Comparison of ENCODE assay signal across 8 cellular contexts in genomic region chr1:110672001-110672752, GRCh38. TPM values are rescaled to one million over a fixed set of nuclear protein-coding genes. Genes with fewer than 3 reads are reported as not detected.
DNase-seq lines count a peak whose midpoint lies in the region; ATAC-seq, FAIRE-seq and TF ChIP-seq lines count a peak whose summit lies in the region.

No MANE protein-coding gene starts in this region.

- peaks cover 0 to 3% (median 0%) of the 10 kb centered on the region in 11 donors for H3K9me3 Mint-ChIP-seq in naive thymus-derived CD4-positive, alpha-beta T cell

- peak overlapping the region; percentile 67 to 91 (median 88) for H3K27ac ChIP-seq in Peyer's patch
- peak overlapping the region; percentile 88 for H3K27ac ChIP-seq in naive thymus-derived CD4-positive, alpha-beta T cell (ENCODE audit: low read depth, low read length)
- H3K27ac ChIP-seq in transverse colon, result peak overlapping the region; percentile 52 to 79 (median 61)

- H3K4me3 Mint-ChIP-seq in naive thymus-derived CD4-positive, alpha-beta T cell, result peak overlapping the region in 9 of 10 donors; percentile 91 to 100 (median 99)

- CTCF ChIA-PET in naive thymus-derived CD4-positive, alpha-beta T cell (lab: Charles Lee), result interaction anchor here (0.9 to 3.7 kb wide), 6 partner anchors 24 to 93 kb away, joined by 3 to 25 read pairs (median 9); no protein-coding TSS in a partner anchor

- peaks cover 0 to 15% (median 0%) of the 10 kb centered on the region in 4 donors for H3K4me1 ChIP-seq in Peyer's patch
- H3K4me1 ChIP-seq in naive thymus-derived CD4-positive, alpha-beta T cell (ENCODE audit: control insufficient read depth in 2 of 2, insufficient read depth in 2 of 2, low read length in 2 of 2), result peaks cover 16 to 20% of the 10 kb centered on the region in 2 donors
- H3K4me1 ChIP-seq in transverse colon, result peaks cover 0 to 13% (median 10%) of the 10 kb centered on the region in 4 donors

- peak; percentile 62 for ATAC-seq in naive thymus-derived CD4-positive, alpha-beta T cell

- peak overlapping the region; percentile 93 to 100 (median 100) for H3K27ac Mint-ChIP-seq in naive thymus-derived CD4-positive, alpha-beta T cell

- H3K27me3 ChIP-seq in Peyer's patch (peaks cover 0 to 20% of the 10 kb centered on the region in 2 donors), transverse colon (peaks cover 79% of the 10 kb centered on the region)
- no peaks in the 10 kb centered on the region for H3K27me3 ChIP-seq in naive thymus-derived CD4-positive, alpha-beta T cell (ENCODE audit: control insufficient read depth in 2 of 2, insufficient read depth in 2 of 2, low read length in 2 of 2)

- no peak for TF ChIP-seq EP300 in transverse colon (IDR thresholded peaks at IDR 0.05; ENCODE audit: low read depth)

- intact Hi-C loops in naive thymus-derived CD4-positive, alpha-beta T cell (cut with micrococcal nuclease), result loop anchor here (1.0 to 5.0 kb wide), 13 partner anchors 25 to 1123 kb away; partner anchors contain the start of genes CD53 (in 1 of the 2), DENND2D (in 1 of the 2), GNAI3 (in 1 of the 2) and LAMTOR5 (in 1 of the 2)
- intact Hi-C loops in transverse colon (cut with DNase I; ENCODE audit: low total_unique reads), result no loop called here
- intact Hi-C loops in posterior vena cava (cut with DNase I), result no loop called here

- FAIRE-seq in H54 (lab: Jason Lieb, UNC), result no peak

- TF ChIP-seq POLR2A in Peyer's patch (IDR thresholded peaks at IDR 0.05), result no peak
- TF ChIP-seq POLR2A in transverse colon (IDR thresholded peaks at IDR 0.05), result no peak
- TF ChIP-seq POLR2A in H54 (IDR thresholded peaks at IDR 0.05; ENCODE audit: low read depth, low read length), result no peak

- TF ChIP-seq CTCF in Peyer's patch (IDR thresholded peaks at IDR 0.05), result no peak
- TF ChIP-seq CTCF in transverse colon (IDR thresholded peaks at IDR 0.05), result no peak

- H3K36me3 Mint-ChIP-seq in naive thymus-derived CD4-positive, alpha-beta T cell, result peaks cover 12 to 46% (median 31%) of the 10 kb centered on the region in 5 donors

- H3K4me3 ChIP-seq in Peyer's patch (peak overlapping the region; percentile 19 to 72 (median 48)), transverse colon (peak overlapping the region in 1 of 4 donors; percentile 51)
- peak overlapping the region; percentile 97 for H3K4me3 ChIP-seq in naive thymus-derived CD4-positive, alpha-beta T cell (ENCODE audit: low read length)

- H3K4me1 Mint-ChIP-seq in naive thymus-derived CD4-positive, alpha-beta T cell, result peaks cover 28 to 55% (median 45%) of the 10 kb centered on the region in 7 donors

- H3K9me3 ChIP-seq in Peyer's patch, result no peaks in the 10 kb centered on the region
- no peaks in the 10 kb centered on the region for H3K9me3 ChIP-seq in naive thymus-derived CD4-positive, alpha-beta T cell (ENCODE audit: control insufficient read depth in 2 of 3, low read length in 3 of 3)
- H3K9me3 ChIP-seq in transverse colon, result no peaks in the 10 kb centered on the region

- WGBS in transverse colon (ENCODE audit: low coverage in 1 of 2), 2 donors, result 32 to 36% methylated on average over 10 to 12 of the region's 12 CpGs

- in situ Hi-C loops in transverse colon (cut with MboI; ENCODE audit: low pct_ligation_motif_present in 1 of 4, low pct_unique_long_range_greater_than_20kb in 1 of 4, low sequenced_read_pairs in 3 of 4), result no loop called here

- POLR2A ChIA-PET in naive thymus-derived CD4-positive, alpha-beta T cell (lab: Charles Lee), result interaction anchor here (0.6 to 8.8 kb wide), 15 partner anchors 10 to 835 kb away, joined by 3 to 121 read pairs (median 14); no protein-coding TSS in a partner anchor

- peaks cover 0 to 2% (median 0%) of the 10 kb centered on the region in 5 donors for H3K27me3 Mint-ChIP-seq in naive thymus-derived CD4-positive, alpha-beta T cell

- no peaks in the 10 kb centered on the region for H3K36me3 ChIP-seq in Peyer's patch
- H3K36me3 ChIP-seq in naive thymus-derived CD4-positive, alpha-beta T cell (ENCODE audit: control insufficient read depth in 2 of 3, insufficient read depth in 3 of 3, low read length in 3 of 3), result peaks cover 2 to 17% (median 5%) of the 10 kb centered on the region in 3 experiments
- H3K36me3 ChIP-seq in transverse colon, result no peaks in the 10 kb centered on the region

- DNase-seq in GM19240 (ENCODE audit: insufficient read length, low spot score) (peak; percentile 11), Peyer's patch (peak in 2 of 3 donors; percentile 67 to 73), transverse colon (peak; percentile 27), posterior vena cava (ENCODE audit: low spot score) (no peak), midbrain (lab: John Stamatoyannopoulos, UW) (no peak), H54 (ENCODE audit: insufficient read length, low spot score) (no peak)
- DNase-seq in activated naive CD4-positive, alpha-beta T cell treated with anti-CD3 and anti-CD28 coated beads, Interleukin-2, amount 50 U/mL, for 16 hours, result peak; percentile 55
- peak; percentile 20 to 91 (median 76) for DNase-seq in naive thymus-derived CD4-positive, alpha-beta T cell

RNA-seq across cellular contexts. Expression of gene KCNA3, which starts 2.6 kb away (rescaled TPM):
- 10 to 100 TPM in 1 of 4 donors, 1 to 10 TPM in 3; 2.2 to 21.5 (median 2.9) TPM for total RNA-seq in Peyer's patch
- 100 to 1,000 TPM in 3 of 5 experiments, 10 to 100 TPM in 2; 74.1 to 115 (median 108) TPM for total RNA-seq in naive thymus-derived CD4-positive, alpha-beta T cell
- 100 to 1,000 TPM; 105 to 114 TPM for polyA plus RNA-seq in naive thymus-derived CD4-positive, alpha-beta T cell
- total RNA-seq in transverse colon, result 10 to 100 TPM in 3 of 4 donors, 1 to 10 TPM in 1; 2.9 to 22.4 (median 10.9) TPM
- under 1 TPM; 0.60 to 0.71 TPM for total RNA-seq in posterior vena cava

Comparison
In these comparisons a context has a peak if more than half of its experiments do, and no peak if none do; other contexts are left out.
1. DNase-seq: peak in GM19240 (single experiment), Peyer's patch (2 of 3), activated naive CD4-positive, alpha-beta T cell treated with anti-CD3 and anti-CD28 coated beads, Interleukin-2, amount 50 U/mL, for 16 hours (single experiment), naive thymus-derived CD4-positive, alpha-beta T cell (9 of 9) and transverse colon (single experiment); none in posterior vena cava (single experiment), midbrain (single experiment) and H54 (single experiment).
2. intact Hi-C loops: an anchor here in naive thymus-derived CD4-positive, alpha-beta T cell (1.0 to 5.0 kb wide); none called in transverse colon and posterior vena cava.
3. Peak in every context shown above with its lines, with median percentiles within 50 percentile points of each other: H3K27ac ChIP-seq.